In the genomic region with DNA sequence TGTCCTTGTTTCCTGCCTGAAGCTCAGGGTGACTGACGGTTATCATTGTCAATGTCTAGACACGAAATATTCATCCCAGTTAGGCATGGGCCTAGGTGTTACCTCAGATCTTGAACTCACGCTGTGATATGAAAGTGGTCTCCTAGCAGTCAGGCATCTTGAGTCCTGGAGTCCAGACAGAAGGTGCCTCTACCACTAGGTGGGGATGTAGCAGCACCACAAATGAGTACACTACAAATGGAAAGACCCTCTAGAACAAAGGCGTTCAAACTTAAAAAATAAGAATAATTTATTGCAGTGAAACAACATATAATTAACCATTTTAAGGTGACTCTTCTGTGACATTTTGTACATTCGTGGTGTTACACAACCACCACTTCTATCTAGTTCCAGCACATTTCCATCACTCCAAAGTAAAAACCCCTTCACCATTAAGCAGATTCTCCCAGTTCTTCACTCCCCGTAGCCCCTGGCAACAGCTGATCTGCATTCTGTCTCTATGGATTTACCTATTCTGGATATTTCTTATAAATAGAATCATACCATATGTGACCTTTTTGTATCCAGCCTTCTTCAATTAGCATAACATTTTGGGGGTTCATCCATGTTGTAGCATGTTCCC, we compare ENCODE assay signal across 8 cellular contexts. TPM values are rescaled to one million over a fixed set of nuclear protein-coding genes. Genes with fewer than 3 reads are reported as not detected.
A peak's percentile ranks its signal among the peaks of the same experiment; 100 is the strongest.
DNase-seq lines count a peak whose midpoint lies in the region; ATAC-seq and TF ChIP-seq lines count a peak whose summit lies in the region.

No MANE protein-coding gene starts in this region.

- H3K4me1 Mint-ChIP-seq in activated T-cell treated with anti-CD3 and anti-CD28 coated beads, Interleukin-2, amount 50 U/mL, for 4 hours (ENCODE audit: low read depth): no peaks in the 10 kb centered on the region

- no peaks in the 10 kb centered on the region for H3K36me3 ChIP-seq in H7 (replicated peaks; ENCODE audit: control insufficient read depth, insufficient read depth, low read length)
- H3K36me3 ChIP-seq in psoas muscle (ENCODE audit: insufficient read depth in 1 of 2, low read depth in 1 of 2): no peaks in the 10 kb centered on the region

- H3K27ac ChIP-seq in psoas muscle: no peak overlapping the region

- no peak overlapping the region for H3K4me3 Mint-ChIP-seq in activated T-cell treated with anti-CD3 and anti-CD28 coated beads, Interleukin-2, amount 50 U/mL, for 4 hours

- 55 to 66% (median 58%) methylated on average over 6 of the region's 6 CpGs for WGBS in psoas muscle, 3 donors

- no peaks in the 10 kb centered on the region for H3K36me3 Mint-ChIP-seq in activated T-cell treated with anti-CD3 and anti-CD28 coated beads, Interleukin-2, amount 50 U/mL, for 4 hours (ENCODE audit: insufficient read depth)

- H3K9me3 ChIP-seq in psoas muscle: no peaks in the 10 kb centered on the region

- TF ChIP-seq CTCF in psoas muscle (IDR thresholded peaks at IDR 0.05): peak; percentile 65

- DNase-seq in activated T-cell treated with anti-CD3 and anti-CD28 coated beads, Interleukin-2, amount 50 U/mL, for 4 hours: no peak
- DNase-seq in activated T-cell treated with anti-CD3 and anti-CD28 coated beads for 4 hours (no peak), H7 (peak; percentile 37), NCI-H1930 (lab: John Stamatoyannopoulos, UW) (peak; percentile 33 to 34), Right ventricle myocardium superior (no peak), psoas muscle (no peak)
- peak; percentile 20 for DNase-seq in activated gamma-delta T cell treated with anti-CD3 and anti-CD28 coated beads, Interleukin-2, amount 50 U/mL, for 16 hours (ENCODE audit: low read depth)
- DNase-seq in activated CD4-positive, CD25-positive, alpha-beta regulatory T cell (lab: John Stamatoyannopoulos, UW): no peak

- peaks cover 3% of the 10 kb centered on the region for H3K4me1 ChIP-seq in psoas muscle

- H3K4me3 ChIP-seq in H7 (ENCODE audit: insufficient read depth, low read depth, low read length) (no peak overlapping the region), psoas muscle (no peak overlapping the region)

- intact Hi-C loops in Right ventricle myocardium superior (cut with DNase I) (loop anchor here (5.0 kb wide), 1 partner anchor 293 kb away; no protein-coding TSS in a partner anchor), psoas muscle (cut with DNase I) (loop anchor here (5.0 to 10.0 kb wide), 2 partner anchors 293 to 295 kb away; partner anchors contain the start of genes BRCA2 (in 1 of the 2) and ZAR1L (in 1 of the 2))

- H3K27me3 ChIP-seq in H7 (ENCODE audit: control insufficient read depth, insufficient read depth, low read length): no peaks in the 10 kb centered on the region
- H3K27me3 ChIP-seq in psoas muscle (ENCODE audit: insufficient read depth in 3 of 3, low read length in 2 of 3): no peaks in the 10 kb centered on the region

- peak; percentile 40 to 65 for ATAC-seq in activated T-cell treated with anti-CD3 and anti-CD28 coated beads, Interleukin-2, amount 50 U/mL, for 4 hours
- ATAC-seq in Right ventricle myocardium superior (ENCODE audit: poor library complexity) (peak; percentile 72), psoas muscle (peak in 3 of 4 donors; percentile 63 to 80 (median 73))

- no peaks in the 10 kb centered on the region for H3K9me3 Mint-ChIP-seq in activated T-cell treated with anti-CD3 and anti-CD28 coated beads, Interleukin-2, amount 50 U/mL, for 4 hours

- H3K27me3 Mint-ChIP-seq in activated T-cell treated with anti-CD3 and anti-CD28 coated beads, Interleukin-2, amount 50 U/mL, for 4 hours (ENCODE audit: low read depth): no peaks in the 10 kb centered on the region

RNA-seq across cellular contexts. Expression of gene FRY, which starts 11.9 kb away (rescaled TPM):
- total RNA-seq in activated T-cell treated with anti-CD3 and anti-CD28 coated beads, Interleukin-2, amount 50 U/mL, for 4 hours: 1 to 10 TPM in 1 of 3 donors, under 1 TPM in 2; 0.74 to 1.0 (median 0.87) TPM
- total RNA-seq in H7 (2014; rRNA removed; shearing (Covaris generic)): 0.35 and 0.52 TPM in 2 replicates
- total RNA-seq in Right ventricle myocardium superior (137 TPM), psoas muscle (10 to 100 TPM; 24.0 to 56.9 (median 36.7) TPM)
- polyA plus RNA-seq in psoas muscle: 10 to 100 TPM in 1 of 3 donors, 1 to 10 TPM in 2; 7.1 to 12.0 (median 9.1) TPM

Comparison
In these comparisons a context has a peak if more than half of its experiments do, and no peak if none do; other contexts are left out.
1. DNase-seq: peak in H7 (single experiment), NCI-H1930 (2 of 2) and activated gamma-delta T cell treated with anti-CD3 and anti-CD28 coated beads, Interleukin-2, amount 50 U/mL, for 16 hours (single experiment); none in activated T-cell treated with anti-CD3 and anti-CD28 coated beads, Interleukin-2, amount 50 U/mL, for 4 hours (single experiment), activated T-cell treated with anti-CD3 and anti-CD28 coated beads for 4 hours (single experiment), Right ventricle myocardium superior (single experiment), psoas muscle (0 of 2) and activated CD4-positive, CD25-positive, alpha-beta regulatory T cell (0 of 4).
2. RNA of gene FRY, which starts 11.9 kb away (total RNA-seq): 137 TPM in Right ventricle myocardium superior (single experiment) and 24.0 to 56.9 TPM in psoas muscle; 0.74 to 1.0 TPM in activated T-cell treated with anti-CD3 and anti-CD28 coated beads, Interleukin-2, amount 50 U/mL, for 4 hours and 0.35 to 0.52 TPM in H7; every median in the first group is over 10 times any median in the second.
3. Peak in every context shown above with its lines, with median percentiles within 50 percentile points of each other: ATAC-seq.